24 cellular contexts compared by ENCODE assay signal in genomic region chr3:122714269-122714668, GRCh38. TPM values are rescaled to one million over a fixed set of nuclear protein-coding genes. Genes with fewer than 3 reads are reported as not detected.
"Had no signal": no experiment of that assay in that cellular context is flagged by ENCODE, and none has a peak within 500 bp of the region (broad histone marks: within the 10 kb centered on the region; RNA-seq: fewer than 3 reads in every experiment).

No MANE protein-coding gene starts in this region.

- H3K4me3 ChIP-seq: adrenal gland, ascending aorta, lower lobe of right lung, thoracic aorta had no signal

- H3K27me3 ChIP-seq: adrenal gland, ascending aorta, brain microvascular endothelial cell had no signal

- DNase-seq: activated CD4-positive, alpha-beta memory T cell treated with anti-CD3 and anti-CD28 coated beads for 36 hours; activated CD4-positive, alpha-beta T cell treated with anti-CD3 and anti-CD28 coated beads for 48 hours; activated gamma-delta T cell; activated T-cell treated with anti-CD3 and anti-CD28 coated beads for 4 hours; adrenal gland; brain microvascular endothelial cell; caudate nucleus; endodermal cell; left colon; lower lobe of right lung; naive B cell; nucleus accumbens; small intestine; stimulated activated CD4-positive, alpha-beta T cell treated with anti-CD3 and anti-CD28 coated beads, Interleukin-15, amount 100 ng/mL, for 24 hours; stimulated activated naive CD4-positive, alpha-beta T cell; T1000 had no signal

- H3K27ac Mint-ChIP-seq: activated CD4-positive, alpha-beta memory T cell treated with anti-CD3 and anti-CD28 coated beads for 36 hours; activated naive CD4-positive, alpha-beta T cell treated with anti-CD3 and anti-CD28 coated beads, Interleukin-2, amount 50 U/mL, for 24 hours; endodermal cell; T-helper 1 cell treated with Interleukin-12 subunit alpha and Interleukin-12 subunit beta and Interleukin-4 antibody, amounts not matched to agents 30 μg/mL and 1 μg/mL, for 36 hours; type B pancreatic cell had no signal

- H3K4me3 Mint-ChIP-seq: activated CD4-positive, alpha-beta memory T cell treated with anti-CD3 and anti-CD28 coated beads for 36 hours; activated naive CD4-positive, alpha-beta T cell treated with anti-CD3 and anti-CD28 coated beads, Interleukin-2, amount 50 U/mL, for 24 hours; endodermal cell; naive B cell; T-helper 1 cell treated with Interleukin-12 subunit alpha and Interleukin-12 subunit beta and Interleukin-4 antibody, amounts not matched to agents 30 μg/mL and 1 μg/mL, for 36 hours; type B pancreatic cell had no signal

- H3K4me1 ChIP-seq: adrenal gland, ascending aorta, lower lobe of right lung, parathyroid adenoma had no signal

- ATAC-seq: left colon, lower lobe of right lung, sciatic nerve had no signal

- H3K27ac ChIP-seq: adrenal gland, ascending aorta, brain microvascular endothelial cell, lower lobe of right lung, parathyroid adenoma, thoracic aorta had no signal

- H3K4me1 Mint-ChIP-seq: endodermal cell had no signal

- H3K9me3 ChIP-seq: adrenal gland, ascending aorta, lower lobe of right lung, thoracic aorta had no signal

- H3K9me3 Mint-ChIP-seq: activated CD4-positive, alpha-beta memory T cell treated with anti-CD3 and anti-CD28 coated beads for 36 hours; activated naive CD4-positive, alpha-beta T cell treated with anti-CD3 and anti-CD28 coated beads, Interleukin-2, amount 50 U/mL, for 24 hours; endodermal cell; T-helper 1 cell treated with Interleukin-12 subunit alpha and Interleukin-12 subunit beta and Interleukin-4 antibody, amounts not matched to agents 30 μg/mL and 1 μg/mL, for 36 hours; type B pancreatic cell had no signal

RNA-seq across cellular contexts. Expression of gene PARP14, which starts 33.6 kb away (rescaled TPM):
- polyA plus RNA-seq: neural cell had no signal
